ENCODE assay signal across 26 cellular contexts in the genomic region with DNA sequence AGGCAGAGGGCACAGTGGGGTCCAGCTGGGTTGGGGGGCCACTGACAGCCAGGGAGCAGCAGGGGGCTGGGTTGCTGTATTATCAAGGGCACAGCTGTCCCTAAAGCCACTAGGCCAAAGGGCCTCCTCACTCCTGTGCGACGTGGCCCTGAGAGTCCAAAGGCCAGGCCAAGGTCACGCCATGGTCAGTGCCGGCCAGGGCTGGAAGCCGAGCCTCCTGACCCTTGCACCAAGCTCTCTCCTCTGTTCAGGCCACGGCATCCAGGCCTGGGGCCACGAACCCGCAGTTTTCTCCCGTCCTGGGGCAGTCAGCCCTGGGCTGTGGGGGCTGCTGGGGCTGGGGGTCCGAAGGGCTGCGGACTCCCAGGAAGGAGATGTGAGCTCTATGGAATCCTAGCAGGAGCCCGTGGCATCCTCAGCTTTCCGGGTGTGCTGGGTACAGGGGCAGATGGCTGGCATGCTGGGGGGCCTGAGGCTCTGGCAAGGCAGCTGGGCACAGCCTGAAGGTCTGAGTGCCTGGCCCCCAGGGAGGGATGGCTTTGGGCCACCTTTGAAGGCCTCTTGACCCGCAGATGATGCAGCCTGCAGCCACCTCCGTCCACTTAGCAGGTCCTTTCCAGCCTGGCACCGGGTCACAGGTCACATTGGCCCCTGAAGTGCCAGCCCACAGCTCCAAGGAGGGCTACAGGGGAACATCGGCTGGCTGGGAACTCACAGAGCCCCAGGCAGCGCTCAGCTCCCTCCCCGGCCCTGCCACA.
"Had no signal": no experiment of that assay in that cellular context is flagged by ENCODE, and none has a peak within 500 bp of the region (broad histone marks: within the 10 kb centered on the region; RNA-seq: fewer than 3 reads in every experiment).

No MANE protein-coding gene starts in this region.

- H3K36me3 ChIP-seq: esophagus squamous epithelium, left lung, lower lobe of right lung, pancreas, thoracic aorta, tibial nerve, upper lobe of left lung had no signal

- DNase-seq: cerebellar nuclear complex; cortex of kidney; effector memory CD8-positive, alpha-beta T cell; erythroblast; esophagus squamous epithelium; foreskin melanocyte; hypothalamus; lower lobe of right lung; naive thymus-derived CD8-positive, alpha-beta T cell; nephron progenitor cell; occipital lobe; retina; stimulated activated CD4-positive, alpha-beta T cell treated with anti-CD3 and anti-CD28 coated beads, Interleukin-2, amount 100 ng/mL, for 24 hours; stimulated activated CD4-positive, alpha-beta T cell treated with anti-CD3 and anti-CD28 coated beads, Interleukin-4, amount 100 ng/mL, for 4 hours; stimulated activated naive CD8-positive, alpha-beta T cell treated with anti-CD3 and anti-CD28 coated beads, Interleukin-15, Interleukin-2, amounts not matched to agents 100 U/mL and 50 U/mL, for 24 hours; substantia nigra had no signal

- H3K27me3 ChIP-seq: esophagus squamous epithelium, left lung, pancreas, tibial nerve, upper lobe of left lung had no signal

- H3K27ac ChIP-seq: esophagus squamous epithelium, left lung, lower lobe of right lung, pancreas, thoracic aorta, upper lobe of left lung had no signal

- H3K27me3 Mint-ChIP-seq: naive thymus-derived CD8-positive, alpha-beta T cell; stimulated activated memory B cell treated with anti-CD40 and anti-IgM and Interleukin-4, amounts not matched to agents 10 μg/mL and 1 μg/mL and 100 μg/mL, for 72 hours had no signal

- H3K9me3 ChIP-seq: esophagus squamous epithelium, left lung, lower lobe of right lung, pancreas, thoracic aorta, tibial nerve, upper lobe of left lung had no signal

- H3K4me1 ChIP-seq: pancreas had no signal

- H3K27ac Mint-ChIP-seq: effector memory CD8-positive, alpha-beta T cell; stimulated activated memory B cell treated with anti-CD40 and anti-IgM and Interleukin-4, amounts not matched to agents 10 μg/mL and 1 μg/mL and 100 μg/mL, for 72 hours had no signal

- H3K4me3 Mint-ChIP-seq: effector memory CD8-positive, alpha-beta T cell; naive thymus-derived CD8-positive, alpha-beta T cell; nephron progenitor cell; stimulated activated memory B cell treated with anti-CD40 and anti-IgM and Interleukin-4, amounts not matched to agents 10 μg/mL and 1 μg/mL and 100 μg/mL, for 72 hours had no signal

- H3K4me3 ChIP-seq: esophagus squamous epithelium, left lung, lower lobe of right lung, pancreas, thoracic aorta, tibial nerve, upper lobe of left lung had no signal

- FAIRE-seq: endometrium, keratinocyte, pancreas, urothelium cell line had no signal

- H3K9me3 Mint-ChIP-seq: effector memory CD8-positive, alpha-beta T cell; naive thymus-derived CD8-positive, alpha-beta T cell; nephron progenitor cell; stimulated activated memory B cell treated with anti-CD40 and anti-IgM and Interleukin-4, amounts not matched to agents 10 μg/mL and 1 μg/mL and 100 μg/mL, for 72 hours had no signal

- ATAC-seq: effector memory CD8-positive, alpha-beta T cell; left lung; lower lobe of right lung; naive thymus-derived CD8-positive, alpha-beta T cell; pancreas; sciatic nerve; stimulated activated memory B cell treated with anti-CD40 and anti-IgM and Interleukin-4, amounts not matched to agents 10 μg/mL and 1 μg/mL and 100 μg/mL, for 72 hours; stimulated activated naive CD8-positive, alpha-beta T cell treated with anti-CD3 and anti-CD28 coated beads, Interleukin-15, Interleukin-2, amounts not matched to agents 100 U/mL and 50 U/mL, for 24 hours had no signal

- H3K36me3 Mint-ChIP-seq: naive thymus-derived CD8-positive, alpha-beta T cell; stimulated activated memory B cell treated with anti-CD40 and anti-IgM and Interleukin-4, amounts not matched to agents 10 μg/mL and 1 μg/mL and 100 μg/mL, for 72 hours had no signal
